Comparison of ENCODE assay signal across 8 cellular contexts in genomic region chrX:150362599-150363481, GRCh38. TPM values are rescaled to one million over a fixed set of nuclear protein-coding genes. Genes with fewer than 3 reads are reported as not detected.
DNase-seq lines count a peak whose midpoint lies in the region; ATAC-seq lines count a peak whose summit lies in the region.

TSS of gene MAMLD1 (plus strand) at chrX:150363317. CDS start at chrX:150445517, 82,200 bp downstream.

- peak within 1 kb of the TSS; percentile 87 for H3K4me2 ChIP-seq in mesenchymal stem cell (ENCODE audit: low read length, poor library complexity, severe bottlenecking)

- peak within 1 kb of the TSS; percentile 6 to 81 for H3K18ac ChIP-seq in mesenchymal stem cell (ENCODE audit: low read depth in 1 of 2, low read length in 2 of 2)

- H3K14ac ChIP-seq in mesenchymal stem cell (ENCODE audit: low read length in 2 of 2) = no peak within 1 kb of the TSS

- H4K91ac ChIP-seq in mesenchymal stem cell (ENCODE audit: low read length) = peak within 1 kb of the TSS; percentile 15

- peak within 1 kb of the TSS; percentile 58 for H3K4me3 ChIP-seq in endocrine pancreas (ENCODE audit: control insufficient read depth, insufficient read depth, low read length)
- H3K4me3 ChIP-seq in mesenchymal stem cell (ENCODE audit: insufficient read depth in 1 of 2, low read depth in 1 of 2, low read length in 2 of 2) = peak within 1 kb of the TSS; percentile 72 to 82

- peak within 1 kb of the TSS; percentile 43 for H3K27ac ChIP-seq in mesenchymal stem cell (ENCODE audit: low read length, poor library complexity, severe bottlenecking)

- no peak within 1 kb of the TSS for H4K8ac ChIP-seq in mesenchymal stem cell (ENCODE audit: low read length)

- no peaks in the 10 kb centered on the region for H3K27me3 ChIP-seq in endocrine pancreas (ENCODE audit: control insufficient read depth, insufficient read depth, low read length)
- H3K27me3 ChIP-seq in mesenchymal stem cell (ENCODE audit: control insufficient read depth in 1 of 2, insufficient read depth in 1 of 2, low read length in 2 of 2) = peaks cover 0 to 34% of the 10 kb centered on the region in 2 experiments

- H3K4me1 ChIP-seq in endocrine pancreas (ENCODE audit: control insufficient read depth, insufficient read depth, low read length) = no peaks in the 10 kb centered on the region
- H3K4me1 ChIP-seq in mesenchymal stem cell (ENCODE audit: control insufficient read depth, insufficient read depth, low read depth, low read length) = peaks cover 12% of the 10 kb centered on the region

- no peak within 1 kb of the TSS for H3K23ac ChIP-seq in mesenchymal stem cell (ENCODE audit: low read length in 2 of 2)

- WGBS in mesenchymal stem cell = 0% methylated on average over 11 of the region's 88 CpGs

- peak within 1 kb of the TSS; percentile 85 for H2AFZ ChIP-seq in mesenchymal stem cell (ENCODE audit: low read depth, low read length)

- no peaks in the 10 kb centered on the region for H3K79me1 ChIP-seq in mesenchymal stem cell (replicated peaks; ENCODE audit: low read length, poor library complexity, severe bottlenecking)

- no peak within 1 kb of the TSS for H2BK15ac ChIP-seq in mesenchymal stem cell (ENCODE audit: low read depth, poor library complexity, severe bottlenecking)

- DNase-seq in D341Med (ENCODE audit: low spot score) (peak; percentile 56), M059J (ENCODE audit: low read depth) (peak; percentile 90), mesenchymal stem cell (peak; percentile 84), NCI-H1436 treated with DMSO at 0.1 percent for 48 hours (lab: John Stamatoyannopoulos, UW) (no peak)
- DNase-seq in activated CD8-positive, alpha-beta memory T cell treated with anti-CD3 and anti-CD28 coated beads for 24 hours = peak; percentile 78
- DNase-seq in stimulated activated CD8-positive, alpha-beta memory T cell treated with anti-CD3 and anti-CD28 coated beads, Interleukin-2, amount 100 ng/mL, for 1 hour (ENCODE audit: low read depth in 2 of 2) = peak; percentile 26 to 29

- no peak within 1 kb of the TSS for H2BK12ac ChIP-seq in mesenchymal stem cell (ENCODE audit: low read length in 2 of 2)

- no peak within 1 kb of the TSS for H2BK5ac ChIP-seq in mesenchymal stem cell (ENCODE audit: low read depth, low read length, poor library complexity, severe bottlenecking)

- H3K9me3 ChIP-seq in endocrine pancreas (ENCODE audit: control insufficient read depth, low read length) = no peaks in the 10 kb centered on the region
- no peaks in the 10 kb centered on the region for H3K9me3 ChIP-seq in mesenchymal stem cell (ENCODE audit: control insufficient read depth, low read length)

- H3K9ac ChIP-seq in endocrine pancreas (ENCODE audit: control insufficient read depth, insufficient read depth, low read length) = peak within 1 kb of the TSS; percentile 81
- H3K9ac ChIP-seq in mesenchymal stem cell (ENCODE audit: low read length) = peak within 1 kb of the TSS; percentile 77

- H3K36me3 ChIP-seq in endocrine pancreas (ENCODE audit: control insufficient read depth, insufficient read depth, low read length) (no peaks in the 10 kb centered on the region), mesenchymal stem cell (ENCODE audit: control insufficient read depth in 1 of 2, insufficient read depth in 2 of 2, low read depth in 1 of 2, low read length in 2 of 2) (no peaks in the 10 kb centered on the region)

- H2AK5ac ChIP-seq in mesenchymal stem cell (ENCODE audit: low read length, severe bottlenecking) = no peak within 1 kb of the TSS

- no peak for ATAC-seq in HG02642 (IDR thresholded peaks at IDR 0.05; ENCODE audit: poor library complexity, unreplicated experiment)

- H2BK120ac ChIP-seq in mesenchymal stem cell (ENCODE audit: low read depth, low read length) = no peak within 1 kb of the TSS

- H3K4ac ChIP-seq in mesenchymal stem cell (ENCODE audit: low read depth in 1 of 2, low read length in 2 of 2) = no peak within 1 kb of the TSS

RNA-seq across cellular contexts. Expression of gene MAMLD1, which starts in this region (rescaled TPM):
- total RNA-seq in M059J (2014; rRNA removed; shearing (Covaris generic)) = 2.5 and 4.6 TPM in 2 replicates
- 3.4 TPM for polyA plus RNA-seq in mesenchymal stem cell (2013, experiment 1 of 2)
- 3.3 TPM for polyA plus RNA-seq in mesenchymal stem cell (2013, experiment 2 of 2)
